22 cellular contexts compared by ENCODE assay signal in the genomic region with DNA sequence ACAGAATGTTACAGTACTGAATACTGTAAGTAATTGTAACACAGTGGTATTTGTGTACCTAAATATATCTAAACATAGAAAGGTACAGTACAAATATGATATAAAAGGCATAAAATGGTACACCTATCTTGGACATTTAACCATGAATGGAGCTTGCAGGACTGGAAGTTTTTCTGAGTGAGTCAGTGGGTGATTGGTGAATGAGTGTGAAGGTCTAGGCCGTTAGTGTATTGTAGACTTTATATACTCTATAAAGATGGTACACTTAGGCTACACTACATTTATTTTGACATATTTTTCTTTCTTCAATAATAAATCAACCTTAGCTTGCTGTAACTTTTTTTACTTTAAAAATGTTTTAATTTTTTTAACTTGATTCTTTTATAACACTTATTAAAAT.
"Had no signal": no experiment of that assay in that cellular context is flagged by ENCODE, and none has a peak within 500 bp of the region (broad histone marks: within the 10 kb centered on the region; RNA-seq: fewer than 3 reads in every experiment).

No MANE protein-coding gene starts in this region.

- H3K27me3 ChIP-seq: dorsolateral prefrontal cortex, esophagus muscularis mucosa, gastroesophageal sphincter, left lung, neural progenitor cell, ovary, right atrium auricular region, sigmoid colon had no signal

- H3K27ac Mint-ChIP-seq: memory B cell, mesothelial cell of epicardium, natural killer cell, neural progenitor cell had no signal

- H3K27ac ChIP-seq: coronary artery, dorsolateral prefrontal cortex, epithelial cell of prostate, esophagus muscularis mucosa, gastroesophageal sphincter, left lung, lower lobe of right lung, neural progenitor cell, ovary, right atrium auricular region, sigmoid colon, skin epidermis had no signal

- H3K4me1 ChIP-seq: esophagus muscularis mucosa, gastroesophageal sphincter, left lung, lower lobe of right lung, neural progenitor cell, right atrium auricular region, sigmoid colon had no signal

- H3K4me1 Mint-ChIP-seq: memory B cell, mesothelial cell of epicardium, natural killer cell, neural progenitor cell had no signal

- H3K4me3 Mint-ChIP-seq: memory B cell, mesothelial cell of epicardium, natural killer cell, neural progenitor cell had no signal

- H3K4me2 ChIP-seq: neural progenitor cell had no signal

- H3K36me3 Mint-ChIP-seq: memory B cell, mesothelial cell of epicardium, natural killer cell, neural progenitor cell had no signal

- H3K9ac ChIP-seq: neural progenitor cell had no signal

- H3K36me3 ChIP-seq: esophagus muscularis mucosa, gastroesophageal sphincter, left lung, lower lobe of right lung, neural progenitor cell, ovary, right atrium auricular region, sigmoid colon had no signal

- ATAC-seq: gastroesophageal sphincter, left lung, lower lobe of right lung, natural killer cell had no signal

- H3K9me3 Mint-ChIP-seq: memory B cell, mesothelial cell of epicardium, neural progenitor cell had no signal

- H3K4me3 ChIP-seq: coronary artery, dorsolateral prefrontal cortex, esophagus muscularis mucosa, gastroesophageal sphincter, left lung, lower lobe of right lung, neural progenitor cell, ovary, right atrium auricular region, sigmoid colon, skin epidermis had no signal

- H2AFZ ChIP-seq: neural progenitor cell had no signal

- H3K9me3 ChIP-seq: esophagus muscularis mucosa, gastroesophageal sphincter, left lung, lower lobe of right lung, ovary, right atrium auricular region, sigmoid colon had no signal

- DNase-seq: dorsolateral prefrontal cortex; effector CD8-positive, alpha-beta T cell; glutamatergic neuron; islet precursor cell; left lung; lower lobe of right lung; natural killer cell; nucleus accumbens; ovary; sigmoid colon; stimulated activated CD4-positive, alpha-beta T cell treated with anti-CD3 and anti-CD28 coated beads, Interleukin-12 subunit alpha, Interleukin-12 subunit beta, amount 100 ng/mL, for 4 hours; stimulated activated naive CD4-positive, alpha-beta T cell treated with Interleukin-2 at 50 U/mL for 16 hours; trophoblast cell had no signal
